Comparison of ENCODE assay signal across 11 cellular contexts in genomic region chr4:151808120-151808529, GRCh38. TPM values are rescaled to one million over a fixed set of nuclear protein-coding genes. Genes with fewer than 3 reads are reported as not detected.
A peak's percentile ranks its signal among the peaks of the same experiment; 100 is the strongest.
DNase-seq lines count a peak whose midpoint lies in the region; ATAC-seq and TF ChIP-seq lines count a peak whose summit lies in the region.
"Had no signal": no experiment of that assay in that cellular context is flagged by ENCODE, and none has a peak within 500 bp of the region (broad histone marks: within the 10 kb centered on the region; RNA-seq: fewer than 3 reads in every experiment).

No MANE protein-coding gene starts in this region.

- no peak overlapping the region for H3K27ac ChIP-seq in SK-N-SH (ENCODE audit: low read depth in 2 of 2, low read length in 1 of 2)

- no peaks in the 10 kb centered on the region for H3K27me3 ChIP-seq in SK-N-SH (ENCODE audit: insufficient read depth)

- 65% methylated on average over 5 of the region's 9 CpGs for WGBS in SK-N-SH (ENCODE audit: low lambda C conversion rate)

- no peak overlapping the region for H2AFZ ChIP-seq in SK-N-SH (ENCODE audit: low read depth)

- H4K20me1 ChIP-seq in SK-N-SH (ENCODE audit: insufficient read depth), result no peaks in the 10 kb centered on the region

- no peaks in the 10 kb centered on the region for H3K79me2 ChIP-seq in SK-N-SH (ENCODE audit: insufficient read depth)

- H3K36me3 ChIP-seq in SK-N-SH (replicated peaks in 1 of 2; ENCODE audit: control insufficient read depth in 1 of 2, insufficient read depth in 2 of 2, low read length in 1 of 2), result no peaks in the 10 kb centered on the region

- H3K4me2 ChIP-seq in SK-N-SH, result no peak overlapping the region

- TF ChIP-seq EP300 in SK-N-SH (IDR thresholded peaks at IDR 0.05; ENCODE audit: borderline replicate concordance in 1 of 2, low read depth in 1 of 2, low read length in 1 of 2), result no peak

- no peaks in the 10 kb centered on the region for H3K9me3 ChIP-seq in SK-N-SH

- no peaks in the 10 kb centered on the region for H3K9me2 ChIP-seq in SK-N-SH

- no peak for ATAC-seq in GM21515 (IDR thresholded peaks at IDR 0.05; ENCODE audit: unreplicated experiment)

- DNase-seq in ELR (ENCODE audit: low read depth) (peak; percentile 73), LoVo (ENCODE audit: low spot score) (peak; percentile 63), SK-N-DZ (ENCODE audit: low spot score) (peak; percentile 20), left kidney (ENCODE audit: low read depth, low spot score) (peak; percentile 41), SIG-M5 (lab: John Stamatoyannopoulos, UW) (no peak), SK-N-SH (no peak)
- no peak for DNase-seq in activated CD8-positive, alpha-beta memory T cell treated with anti-CD3 and anti-CD28 coated beads, Interleukin-2, amount 50 U/mL, for 48 hours
- DNase-seq: CD4-positive, CD25-positive, alpha-beta regulatory T cell; KG1; NCI-H345 had no signal

- no peak overlapping the region for H3K9ac ChIP-seq in SK-N-SH

- no peaks in the 10 kb centered on the region for H3F3A ChIP-seq in SK-N-SH (replicated peaks; ENCODE audit: insufficient read depth)

- H3K4me1 ChIP-seq in SK-N-SH (ENCODE audit: control insufficient read depth in 1 of 2, insufficient read depth in 2 of 2, low read depth in 1 of 2, low read length in 1 of 2), result peaks cover 4 to 9% of the 10 kb centered on the region in 2 experiments; a peak in 2 of 4 replicates

- POLR2A ChIA-PET in SK-N-SH (lab: Yijun Ruan, JAX), result no interaction called here

- CTCF ChIA-PET in SK-N-SH (lab: Yijun Ruan, JAX), result no interaction called here

- no peak for TF ChIP-seq RAD21 in SK-N-SH (IDR thresholded peaks at IDR 0.05; ENCODE audit: low read length)

- TF ChIP-seq CTCF in SK-N-SH (IDR thresholded peaks at IDR 0.05), result no peak

- no peak overlapping the region for H3K4me3 ChIP-seq in SK-N-SH (ENCODE audit: low read depth in 2 of 2, low read length in 1 of 2)

TF ChIP-seq in SK-N-SH, 30 proteins besides CTCF, POLR2A, EP300 and RAD21:
- TF ChIP-seq ELF1 (IDR thresholded peaks at IDR 0.05) (no peak), TEAD4 (IDR thresholded peaks at IDR 0.05; ENCODE audit: borderline replicate concordance, insufficient read depth) (no peak), JUND (IDR thresholded peaks at IDR 0.05) (no peak), TAF1 (IDR thresholded peaks at IDR 0.05; ENCODE audit: borderline replicate concordance, low read depth, low read length) (no peak), MXI1 (IDR thresholded peaks at IDR 0.05; ENCODE audit: low read depth, low read length) (no peak), EZH2phosphoT487 (IDR thresholded peaks at IDR 0.05; ENCODE audit: borderline replicate concordance, low read depth) (no peak), RFX5 (IDR thresholded peaks at IDR 0.05; ENCODE audit: low read length) (no peak), MEF2A (IDR thresholded peaks at IDR 0.05; ENCODE audit: borderline replicate concordance, low read depth) (no peak), YY1 (IDR thresholded peaks at IDR 0.05; ENCODE audit: low read depth) (no peak), NFIC (IDR thresholded peaks at IDR 0.05; ENCODE audit: borderline replicate concordance) (no peak), USF2 (IDR thresholded peaks at IDR 0.05; ENCODE audit: borderline replicate concordance, low read depth, low read length) (no peak), POLR2AphosphoS5 (IDR thresholded peaks at IDR 0.05; ENCODE audit: low read depth, low read length) (no peak), RCOR1 (IDR thresholded peaks at IDR 0.05; ENCODE audit: low read length) (no peak), RXRA (IDR thresholded peaks at IDR 0.05; ENCODE audit: borderline replicate concordance, low read depth) (no peak), REST (IDR thresholded peaks at IDR 0.05; ENCODE audit: low read depth, low read length) (no peak), FOXJ3 (CRISPR knock-in tag; IDR thresholded peaks at IDR 0.05) (no peak), ZBTB33 (IDR thresholded peaks at IDR 0.05; ENCODE audit: borderline replicate concordance, low read depth) (no peak)
TF ChIP-seq in SK-N-SH: peak in this region for 0.

RNA-seq across cellular contexts. Expression of gene GATB, which starts 47.3 kb away (rescaled TPM):
- 14.3 and 26.2 TPM in 2 replicates for polyA plus RNA-seq in SK-N-DZ (2014; cell fraction: cytosol; rRNA removed)
- polyA plus RNA-seq in SK-N-DZ (2014; cell fraction: nucleus; rRNA removed), result 16.5 and 17.5 TPM in 2 replicates
- polyA plus RNA-seq in SK-N-SH (2012; rRNA removed), result 28.1 and 32.3 TPM in 2 replicates
- 27.5 and 28.7 TPM in 2 replicates for polyA plus RNA-seq in SK-N-SH (2012; cell fraction: cytosol; rRNA removed)
- polyA plus RNA-seq in SK-N-SH (2012; cell fraction: nucleus; rRNA removed), result 20.7 and 21.7 TPM in 2 replicates

Comparison
In these comparisons a context has a peak if more than half of its experiments do, and no peak if none do; other contexts are left out.
1. DNase-seq: peak in ELR (single experiment), LoVo (single experiment), SK-N-DZ (single experiment) and left kidney (single experiment); none in activated CD8-positive, alpha-beta memory T cell treated with anti-CD3 and anti-CD28 coated beads, Interleukin-2, amount 50 U/mL, for 48 hours (single experiment), SIG-M5 (single experiment) and SK-N-SH (single experiment).